19 cellular contexts compared by ENCODE assay signal in genomic region chr1:17427696-17428660, GRCh38. TPM values are rescaled to one million over a fixed set of nuclear protein-coding genes. Genes with fewer than 3 reads are reported as not detected.
DNase-seq lines count a peak whose midpoint lies in the region; ATAC-seq, FAIRE-seq and TF ChIP-seq lines count a peak whose summit lies in the region.
"Had no signal": no experiment of that assay in that cellular context is flagged by ENCODE, and none has a peak within 500 bp of the region (broad histone marks: within the 10 kb centered on the region; RNA-seq: fewer than 3 reads in every experiment).

No MANE protein-coding gene starts in this region.

- H3K9ac ChIP-seq in HUES6 (ENCODE audit: low read length), result no peak overlapping the region

- peaks cover 0 to 28% (median 12%) of the 10 kb centered on the region in 12 donors for H3K4me1 ChIP-seq in heart left ventricle
- H3K4me1 ChIP-seq in right atrium auricular region, result peaks cover 0 to 17% of the 10 kb centered on the region in 2 donors
- peaks cover 40% of the 10 kb centered on the region for H3K4me1 ChIP-seq in HUES6 (ENCODE audit: control insufficient read depth, insufficient read depth, low read length)
- peaks cover 12% of the 10 kb centered on the region for H3K4me1 ChIP-seq in body of pancreas
- no peaks in the 10 kb centered on the region for H3K4me1 ChIP-seq in small intestine (ENCODE audit: control insufficient read depth in 2 of 2, insufficient read depth in 1 of 2, low read depth in 1 of 2, low read length in 1 of 2)

- TF ChIP-seq POLR2A in heart left ventricle (IDR thresholded peaks at IDR 0.05) (no peak), body of pancreas (IDR thresholded peaks at IDR 0.05) (no peak)

- no peak overlapping the region for H3K4me3 ChIP-seq in heart left ventricle
- H3K4me3 ChIP-seq in right atrium auricular region, result no peak overlapping the region
- H3K4me3 ChIP-seq in HUES6 (ENCODE audit: low read depth, low read length), result no peak overlapping the region
- no peak overlapping the region for H3K4me3 ChIP-seq in body of pancreas
- H3K4me3 ChIP-seq in small intestine (ENCODE audit: low read depth in 1 of 2, low read length in 2 of 2), result no peak overlapping the region

- H3K27me3 ChIP-seq in heart left ventricle (no peaks in the 10 kb centered on the region), right atrium auricular region (no peaks in the 10 kb centered on the region), HUES6 (ENCODE audit: control insufficient read depth, insufficient read depth, low read length) (no peaks in the 10 kb centered on the region), body of pancreas (no peaks in the 10 kb centered on the region), small intestine (ENCODE audit: control insufficient read depth in 2 of 2, insufficient read depth in 2 of 2, low read length in 2 of 2) (no peaks in the 10 kb centered on the region)

- H3K9me3 ChIP-seq in heart left ventricle (no peaks in the 10 kb centered on the region), right atrium auricular region (no peaks in the 10 kb centered on the region), HUES6 (ENCODE audit: control insufficient read depth, insufficient read depth, low read depth, low read length) (no peaks in the 10 kb centered on the region), body of pancreas (no peaks in the 10 kb centered on the region), small intestine (ENCODE audit: control insufficient read depth, low read depth) (no peaks in the 10 kb centered on the region)

- H3K36me3 ChIP-seq in heart left ventricle, result peaks cover 0 to 74% (median 45%) of the 10 kb centered on the region in 9 donors
- H3K36me3 ChIP-seq in right atrium auricular region, result peaks cover 36% of the 10 kb centered on the region
- H3K36me3 ChIP-seq in HUES6 (ENCODE audit: control insufficient read depth, insufficient read depth, low read length), result peaks cover 87% of the 10 kb centered on the region
- peaks cover 0 to 16% of the 10 kb centered on the region in 2 donors for H3K36me3 ChIP-seq in body of pancreas (replicated peaks in 1 of 2; ENCODE audit: insufficient read depth in 1 of 2, low read depth in 2 of 2)
- H3K36me3 ChIP-seq in small intestine (ENCODE audit: control insufficient read depth in 2 of 2, insufficient read depth in 2 of 2, low read length in 2 of 2), result peaks cover 3 to 8% of the 10 kb centered on the region in 2 donors

- TF ChIP-seq CTCF in heart left ventricle (IDR thresholded peaks at IDR 0.05) (no peak), right atrium auricular region (IDR thresholded peaks at IDR 0.05) (no peak), body of pancreas (IDR thresholded peaks at IDR 0.05) (no peak)

- no peak for FAIRE-seq in small intestine (lab: Jason Lieb, UNC)
- FAIRE-seq: G401.6, RCC 7860 had no signal

- ATAC-seq in heart left ventricle (no peak), body of pancreas (no peak), HG03095 (IDR thresholded peaks at IDR 0.05; ENCODE audit: unreplicated experiment) (no peak)
- ATAC-seq: sciatic nerve had no signal

- intact Hi-C loops in heart left ventricle (cut with DNase I), result loop anchor here in 7 of 10 donors (10.0 kb wide), 2 partner anchors 177 to 187 kb away; no protein-coding TSS in a partner anchor
- intact Hi-C loops in body of pancreas (cut with DNase I), result no loop called here

- H3K27ac ChIP-seq in heart left ventricle (no peak overlapping the region), right atrium auricular region (no peak overlapping the region), HUES6 (ENCODE audit: low read depth, low read length) (peak overlapping the region; percentile 5; the same call in 1 of the 2 replicates), body of pancreas (peak overlapping the region in 1 of 4 donors; percentile 35), small intestine (ENCODE audit: low read depth in 1 of 2, low read length in 1 of 2) (peak overlapping the region in 1 of 2 donors; percentile 17)

- 84 to 91% (median 86%) methylated on average over 12 to 21 of the region's 21 CpGs for WGBS in heart left ventricle, 4 donors
- WGBS in body of pancreas, 2 donors, result 49 to 60% methylated on average over 12 to 21 of the region's 21 CpGs
- 51 to 72% (median 59%) methylated on average over 21 of the region's 21 CpGs for WGBS in small intestine, 3 donors

- DNase-seq in heart left ventricle (peak in 4 of 5 donors; percentile 39 to 50 (median 44)), right atrium auricular region (ENCODE audit: low spot score) (no peak), body of pancreas (peak in 3 of 4 donors; percentile 43 to 59 (median 45)), small intestine (peak; percentile 49), HEK293T (ENCODE audit: extremely low spot score) (no peak), HT-29 (ENCODE audit: low spot score) (no peak)
- DNase-seq: activated CD4-positive, alpha-beta T cell treated with anti-CD3 and anti-CD28 coated beads for 4 hours; activated naive CD4-positive, alpha-beta T cell treated with Interleukin-2 at 50 U/mL for 16 hours; foreskin melanocyte; NCI-H2107; NCI-H774; occipital lobe had no signal

- CTCF ChIA-PET in HEK293T (lab: Yijun Ruan, JAX), result no interaction called here

- POLR2A ChIA-PET in HEK293T (lab: Yijun Ruan, JAX), result no interaction called here

TF ChIP-seq in HEK293T, 16 proteins besides CTCF, POLR2A, EP300 and RAD21:
- TF ChIP-seq ZNF384 (IDR thresholded peaks at IDR 0.05) (no peak), ARNT (IDR thresholded peaks at IDR 0.05) (no peak), PKNOX1 (IDR thresholded peaks at IDR 0.05) (no peak), SUZ12 (IDR thresholded peaks at IDR 0.05) (no peak), LEF1 (IDR thresholded peaks at IDR 0.05; ENCODE audit: borderline replicate concordance) (no peak), FOXA1 (IDR thresholded peaks at IDR 0.05) (no peak), SP1 (IDR thresholded peaks at IDR 0.05) (no peak), FOXK2 (IDR thresholded peaks at IDR 0.05) (no peak), HDGF (IDR thresholded peaks at IDR 0.05; ENCODE audit: borderline replicate concordance) (no peak)

RNA-seq across cellular contexts. Expression of gene RCC2, which starts 11.5 kb away (rescaled TPM):
- total RNA-seq in heart left ventricle (10 to 100 TPM in 7 of 9 donors, 1 to 10 TPM in 2; 7.9 to 39.1 (median 14.3) TPM), right atrium auricular region (10 to 100 TPM in 1 of 2 donors, 1 to 10 TPM in 1; 9.1 to 11.2 TPM), body of pancreas (10 to 100 TPM; 19.2 to 34.3 TPM)
- polyA plus RNA-seq in heart left ventricle (10 to 100 TPM in 1 of 2 donors, 1 to 10 TPM in 1; 6.1 to 15.2 TPM), small intestine (10 to 100 TPM; 11.2 to 65.6 (median 12.7) TPM)
- 107 and 120 TPM in 2 replicates for total RNA-seq in HT-29 (2014; rRNA removed; shearing (Covaris generic))

RNA-seq across cellular contexts. Expression of gene PADI6, which starts 56.0 kb away (rescaled TPM):
- total RNA-seq in heart left ventricle (not detected), right atrium auricular region (not detected), body of pancreas (not detected)
- polyA plus RNA-seq in heart left ventricle (not detected), small intestine (not detected)
- total RNA-seq in HT-29 (2014; rRNA removed; shearing (Covaris generic)), result not detected in 2 replicates
- total RNA-seq: LHCN-M2, occipital lobe, sciatic nerve, urinary bladder had no signal
- polyA plus RNA-seq: urinary bladder had no signal

Comparison
In these comparisons a context has a peak if more than half of its experiments do, and no peak if none do; other contexts are left out.
1. DNase-seq: peak in heart left ventricle (4 of 5), body of pancreas (3 of 4) and small intestine (single experiment); none in right atrium auricular region (single experiment), HEK293T (single experiment) and HT-29 (single experiment).